ENCODE assay signal across 1 cellular context in genomic region chr20:2767768-2768631, GRCh38.
TF ChIP-seq lines count a peak whose summit lies in the region.

No MANE protein-coding gene starts in this region.

TF ChIP-seq in HepG2, 621 proteins besides CTCF, POLR2A, EP300 and RAD21:
- TF ChIP-seq ZNF891 (CRISPR knock-in tag; IDR thresholded peaks at IDR 0.05) = peak; percentile 27; the same call in 1 of the 2 replicates
- TF ChIP-seq ZFX (CRISPR knock-in tag; IDR thresholded peaks at IDR 0.05; ENCODE audit: low read depth) = 0 out of 2 replicates have a peak, but pooled peaks have one; percentile 34
- 0 out of 2 replicates have a peak, but pooled peaks have one; percentile 26 for TF ChIP-seq ZNF350 (CRISPR knock-in tag; IDR thresholded peaks at IDR 0.05; ENCODE audit: borderline replicate concordance, low read depth)
- TF ChIP-seq ZBTB39 (CRISPR knock-in tag; IDR thresholded peaks at IDR 0.05) = no peak
- peak; percentile 27; the same call in 1 of the 2 replicates for TF ChIP-seq ZNF687 (CRISPR knock-in tag; IDR thresholded peaks at IDR 0.05)
- no peak for TF ChIP-seq MBNL3 (CRISPR knock-in tag; conservative IDR thresholded peaks at IDR 0.05)
- TF ChIP-seq SP4 (CRISPR knock-in tag; IDR thresholded peaks at IDR 0.05) = 0 out of 2 replicates have a peak, but pooled peaks have one; percentile 17
- TF ChIP-seq ZNF280B (CRISPR knock-in tag; IDR thresholded peaks at IDR 0.05; ENCODE audit: borderline replicate concordance) = peak; percentile 50; the same call in 1 of the 2 replicates
- peak; percentile 15; the same call in 1 of the 2 replicates for TF ChIP-seq UBTF (CRISPR knock-in tag; IDR thresholded peaks at IDR 0.05)
- TF ChIP-seq ZFY (CRISPR knock-in tag; IDR thresholded peaks at IDR 0.05) = peak; percentile 21; the same call in 1 of the 2 replicates
- peak; percentile 31 for TF ChIP-seq ZNF883 (CRISPR knock-in tag; IDR thresholded peaks at IDR 0.05; ENCODE audit: not compliant biosample characterization)
